In genomic region chr2:216155954-216156353, GRCh38 we compare ENCODE assay signal across 24 cellular contexts.
"Had no signal": no experiment of that assay in that cellular context is flagged by ENCODE, and none has a peak within 500 bp of the region (broad histone marks: within the 10 kb centered on the region; RNA-seq: fewer than 3 reads in every experiment).

No MANE protein-coding gene starts in this region.

- ATAC-seq: esophagus mucosa; gastrocnemius medialis; heart left ventricle; left cardiac atrium; left lung; naive thymus-derived CD8-positive, alpha-beta T cell; pancreas; stimulated activated naive B cell treated with anti-CD40 and anti-IgM and Interleukin-4, amounts not matched to agents 10 μg/mL and 1 μg/mL and 100 μg/mL, for 72 hours; stimulated activated naive CD8-positive, alpha-beta T cell treated with anti-CD3 and anti-CD28 coated beads, Interleukin-15, amount 100 ng/mL, for 72 hours; upper lobe of right lung had no signal

- H3K4me1 ChIP-seq: gastrocnemius medialis, heart left ventricle, left lung, pancreas, right lobe of liver, suprapubic skin, transverse colon, upper lobe of right lung, uterus had no signal

- H3K4me2 ChIP-seq: hepatocyte had no signal

- H3K27ac ChIP-seq: dorsolateral prefrontal cortex, epithelial cell of prostate, gastrocnemius medialis, heart left ventricle, hepatocyte, left lung, pancreas, right lobe of liver, suprapubic skin, transverse colon, upper lobe of right lung, uterus had no signal

- H3K4me3 ChIP-seq: dorsolateral prefrontal cortex, gastrocnemius medialis, heart left ventricle, hepatocyte, left lung, pancreas, right lobe of liver, suprapubic skin, transverse colon, upper lobe of right lung, uterus had no signal

- DNase-seq: dorsolateral prefrontal cortex; effector CD4-positive, alpha-beta T cell; foreskin fibroblast; gastrocnemius medialis; heart left ventricle; left cardiac atrium; left lung; mesenchymal stem cell; naive thymus-derived CD8-positive, alpha-beta T cell; pancreas; right lobe of liver; small intestine; stimulated activated CD4-positive, alpha-beta T cell treated with anti-CD3 and anti-CD28 coated beads, Interleukin-15, amount 100 ng/mL, for 24 hours; stimulated activated CD4-positive, alpha-beta T cell treated with anti-CD3 and anti-CD28 coated beads, Interleukin-2, amount 100 ng/mL, for 48 hours; stimulated activated naive B cell treated with anti-CD40 and anti-IgM and Interleukin-4, amounts not matched to agents 10 μg/mL and 1 μg/mL and 100 μg/mL, for 72 hours; stimulated activated naive CD8-positive, alpha-beta T cell treated with anti-CD3 and anti-CD28 coated beads, Interleukin-15, amount 100 ng/mL, for 72 hours; transverse colon; upper lobe of right lung; uterus had no signal

- H3K9me3 ChIP-seq: gastrocnemius medialis, heart left ventricle, left lung, pancreas, right lobe of liver, suprapubic skin, transverse colon, upper lobe of right lung, uterus had no signal

- H3K27me3 ChIP-seq: dorsolateral prefrontal cortex, gastrocnemius medialis, heart left ventricle, hepatocyte, left lung, pancreas, right lobe of liver, suprapubic skin, transverse colon, upper lobe of right lung, uterus had no signal

- H2AFZ ChIP-seq: hepatocyte had no signal

- H3K36me3 ChIP-seq: uterus had no signal

- H3K27me3 Mint-ChIP-seq: naive thymus-derived CD8-positive, alpha-beta T cell; stimulated activated naive B cell treated with anti-CD40 and anti-IgM and Interleukin-4, amounts not matched to agents 10 μg/mL and 1 μg/mL and 100 μg/mL, for 72 hours; stimulated activated naive CD8-positive, alpha-beta T cell treated with anti-CD3 and anti-CD28 coated beads, Interleukin-15, amount 100 ng/mL, for 72 hours had no signal

- H3K4me3 Mint-ChIP-seq: mesothelial cell of epicardium; naive thymus-derived CD8-positive, alpha-beta T cell; stimulated activated naive B cell treated with anti-CD40 and anti-IgM and Interleukin-4, amounts not matched to agents 10 μg/mL and 1 μg/mL and 100 μg/mL, for 72 hours; stimulated activated naive CD8-positive, alpha-beta T cell treated with anti-CD3 and anti-CD28 coated beads, Interleukin-15, amount 100 ng/mL, for 72 hours had no signal

- H3K9me3 Mint-ChIP-seq: mesothelial cell of epicardium; naive thymus-derived CD8-positive, alpha-beta T cell; stimulated activated naive B cell treated with anti-CD40 and anti-IgM and Interleukin-4, amounts not matched to agents 10 μg/mL and 1 μg/mL and 100 μg/mL, for 72 hours; stimulated activated naive CD8-positive, alpha-beta T cell treated with anti-CD3 and anti-CD28 coated beads, Interleukin-15, amount 100 ng/mL, for 72 hours had no signal

- H3K27ac Mint-ChIP-seq: stimulated activated naive B cell treated with anti-CD40 and anti-IgM and Interleukin-4, amounts not matched to agents 10 μg/mL and 1 μg/mL and 100 μg/mL, for 72 hours; stimulated activated naive CD8-positive, alpha-beta T cell treated with anti-CD3 and anti-CD28 coated beads, Interleukin-15, amount 100 ng/mL, for 72 hours had no signal
